In genomic region chr1:26490155-26490554, GRCh38 we compare ENCODE assay signal across 23 cellular contexts. TPM values are rescaled to one million over a fixed set of nuclear protein-coding genes. Genes with fewer than 3 reads are reported as not detected.
DNase-seq lines count a peak whose midpoint lies in the region; ATAC-seq, FAIRE-seq and TF ChIP-seq lines count a peak whose summit lies in the region.
"Had no signal": no experiment of that assay in that cellular context is flagged by ENCODE, and none has a peak within 500 bp of the region (broad histone marks: within the 10 kb centered on the region; RNA-seq: fewer than 3 reads in every experiment).

No MANE protein-coding gene starts in this region.

- H3K18ac ChIP-seq in neuronal stem cell (ENCODE audit: low read length), result no peak overlapping the region

- intact Hi-C loops in HepG2 (cut with micrococcal nuclease; ENCODE audit: unreplicated experiment), result no loop called here
- intact Hi-C loops in right lobe of liver (cut with DNase I), result no loop called here

- no TSS peak for BruUV-seq in HepG2 (replicated peaks; lab: Mats Ljungman, UMichigan)

- H2BK15ac ChIP-seq in neuronal stem cell (ENCODE audit: low read length), result no peak overlapping the region

- H3K36me3 ChIP-seq in HepG2 (replicated peaks in 1 of 2; ENCODE audit: control insufficient read depth in 1 of 2, insufficient read depth in 2 of 2, low read length in 2 of 2) (no peaks in the 10 kb centered on the region), right lobe of liver (no peaks in the 10 kb centered on the region), neuronal stem cell (replicated peaks in 1 of 2; ENCODE audit: control insufficient read depth in 2 of 2, insufficient read depth in 2 of 2, low read length in 2 of 2) (no peaks in the 10 kb centered on the region)
- H3K36me3 ChIP-seq: BLaER1 had no signal

- TF ChIP-seq POLR2A in HepG2 (IDR thresholded peaks at IDR 0.05; ENCODE audit: insufficient read depth in 1 of 2, low read depth in 2 of 2, low read length in 2 of 2) (no peak), right lobe of liver (IDR thresholded peaks at IDR 0.05) (no peak)

- no peak overlapping the region for H2BK5ac ChIP-seq in neuronal stem cell (ENCODE audit: low read length)

- in situ Hi-C loops in HepG2 (cut with HindIII; ENCODE audit: extremely low pct_ligation_motif_present, low pct_unique_long_range_greater_than_20kb), result no loop called here

- TF ChIP-seq EP300 in HepG2 (IDR thresholded peaks at IDR 0.05; ENCODE audit: low read depth in 2 of 2, low read length in 2 of 2) (no peak), HepG2 (CRISPR knock-in tag; IDR thresholded peaks at IDR 0.05; ENCODE audit: borderline replicate concordance) (no peak)

- peak overlapping the region; percentile 26 for H3K23ac ChIP-seq in neuronal stem cell (ENCODE audit: low read depth, low read length, poor library complexity)

- no peaks in the 10 kb centered on the region for H3K9me3 Mint-ChIP-seq in WTC11
- H3K9me3 Mint-ChIP-seq: CD4-positive, CD25-positive, alpha-beta regulatory T cell; CD8-positive, alpha-beta T cell had no signal

- POLR2A ChIA-PET in HepG2 (lab: Yijun Ruan, JAX), result interaction anchor here (1.4 kb wide), 1 partner anchor 10 kb away, joined by 7 read pairs; no protein-coding TSS in a partner anchor
- POLR2A ChIA-PET in WTC11 (lab: Charles Lee), result interaction anchor here (1.8 kb wide), 1 partner anchor 13 kb away, joined by 3 read pairs; no protein-coding TSS in a partner anchor

- no peaks in the 10 kb centered on the region for H4K20me1 ChIP-seq in HepG2 (ENCODE audit: insufficient read depth, low read length)
- H4K20me1 ChIP-seq: BLaER1 had no signal

- CTCF ChIA-PET in HepG2 (lab: Yijun Ruan, JAX; ENCODE audit: low intra/inter-chr PET ratio, low total read pairs) (no interaction called here), WTC11 (lab: Charles Lee) (interaction anchor here (1.0 to 3.3 kb wide), 4 partner anchors 10 to 49 kb away, joined by 3 to 25 read pairs (median 6); no protein-coding TSS in a partner anchor)

- no peak overlapping the region for H3K4ac ChIP-seq in neuronal stem cell (ENCODE audit: low read length)

- no peak overlapping the region for H3K27ac Mint-ChIP-seq in WTC11
- H3K27ac Mint-ChIP-seq: B cell; CD4-positive, CD25-positive, alpha-beta regulatory T cell; CD8-positive, alpha-beta T cell had no signal

- H3K27me3 ChIP-seq in HepG2 (ENCODE audit: control insufficient read depth in 1 of 2, insufficient read depth in 2 of 2, low read length in 2 of 2) (no peaks in the 10 kb centered on the region; a peak in 2 of 5 replicates), right lobe of liver (no peaks in the 10 kb centered on the region), neuronal stem cell (ENCODE audit: control insufficient read depth in 3 of 3, insufficient read depth in 3 of 3, low read depth in 1 of 3, low read length in 3 of 3) (peaks cover 0 to 3% (median 0%) of the 10 kb centered on the region in 3 experiments)
- H3K27me3 ChIP-seq: BLaER1 had no signal

- H3K79me2 ChIP-seq in HepG2 (ENCODE audit: insufficient read depth, low read length), result no peaks in the 10 kb centered on the region

- WGBS in HepG2 (ENCODE audit: low lambda C conversion rate), result 31% methylated on average over 3 of the region's 4 CpGs
- 73% methylated on average over 4 of the region's 4 CpGs for WGBS in right lobe of liver (ENCODE audit: insufficient coverage, low coverage, low lambda C conversion rate, missing lambda C conversion rate)
- WGBS in neuronal stem cell (ENCODE audit: extremely low coverage in 2 of 2, insufficient read length in 2 of 2, insufficient replicate concordance in 1 of 2), 2 donors, result no CpG with 5 or more reads among the region's 4 CpGs

- no peak for FAIRE-seq in HepG2 (lab: Jason Lieb, UNC)
- FAIRE-seq: A204.1, G401.6, GM19239, H1 had no signal

- no peak overlapping the region for H3K14ac ChIP-seq in neuronal stem cell (ENCODE audit: low read length)

- no peak for TF ChIP-seq CTCF in HepG2 (CRISPR knock-in tag; IDR thresholded peaks at IDR 0.05)
- TF ChIP-seq CTCF in right lobe of liver (IDR thresholded peaks at IDR 0.05), result no peak
- no peak for TF ChIP-seq CTCF in WTC11 (IDR thresholded peaks at IDR 0.05)
- TF ChIP-seq CTCF in foreskin fibroblast (IDR thresholded peaks at IDR 0.05; ENCODE audit: low read depth, low read length), result no peak

- H2AFZ ChIP-seq in HepG2 (ENCODE audit: low read length) (no peak overlapping the region), neuronal stem cell (ENCODE audit: low read length) (no peak overlapping the region)
- H2AFZ ChIP-seq: GM23248 had no signal

- H3K9ac ChIP-seq in HepG2 (ENCODE audit: insufficient read depth, low read depth, low read length) (no peak overlapping the region), neuronal stem cell (ENCODE audit: low read depth, low read length, poor library complexity) (peak overlapping the region; percentile 10)
- H3K9ac ChIP-seq: BLaER1, GM23248 had no signal

- H3K4me3 ChIP-seq in HepG2 (replicated peaks in 1 of 3; ENCODE audit: insufficient read depth in 1 of 3, low read depth in 2 of 3, low read length in 3 of 3) (no peak overlapping the region), right lobe of liver (no peak overlapping the region), neuronal stem cell (ENCODE audit: low read length in 2 of 2) (no peak overlapping the region), foreskin fibroblast (ENCODE audit: low read depth in 1 of 2, low read length in 2 of 2) (no peak overlapping the region)
- H3K4me3 ChIP-seq: BLaER1, GM23248 had no signal

- H3K27ac ChIP-seq in HepG2 (ENCODE audit: extremely low read length, insufficient read depth, low read length) (no peak overlapping the region), right lobe of liver (no peak overlapping the region), neuronal stem cell (replicated peaks; ENCODE audit: low read length) (no peak overlapping the region)
- H3K27ac ChIP-seq: 22Rv1, BLaER1, C4-2B, GM23248 had no signal

- H2BK12ac ChIP-seq in neuronal stem cell (ENCODE audit: low read length), result no peak overlapping the region

- no peak for TF ChIP-seq RAD21 in HepG2 (CRISPR knock-in tag; IDR thresholded peaks at IDR 0.05)

- no peaks in the 10 kb centered on the region for H3K79me1 ChIP-seq in neuronal stem cell (ENCODE audit: low read depth, low read length)

- H2BK120ac ChIP-seq in neuronal stem cell (ENCODE audit: low read depth, low read length), result no peak overlapping the region

- H3K4me3 Mint-ChIP-seq in WTC11, result no peak overlapping the region
- H3K4me3 Mint-ChIP-seq: B cell; CD4-positive, CD25-positive, alpha-beta regulatory T cell; CD8-positive, alpha-beta T cell had no signal

- ATAC-seq in HepG2 (no peak), right lobe of liver (no peak), WTC11 (peak; percentile 36; the same call in 1 of the 2 replicates)
- ATAC-seq: CD8-positive, alpha-beta T cell had no signal

- H3K4me1 Mint-ChIP-seq in WTC11, result no peaks in the 10 kb centered on the region

- H3K36me3 Mint-ChIP-seq in WTC11, result no peaks in the 10 kb centered on the region
- H3K36me3 Mint-ChIP-seq: CD4-positive, CD25-positive, alpha-beta regulatory T cell; CD8-positive, alpha-beta T cell had no signal

- no peaks in the 10 kb centered on the region for H3K27me3 Mint-ChIP-seq in WTC11 (ENCODE audit: low read depth)
- H3K27me3 Mint-ChIP-seq: B cell had no signal

- no peak for DNase-seq in HepG2 (ENCODE audit: low spot score)
- no peak for DNase-seq in right lobe of liver
- no peak for DNase-seq in WTC11 (ENCODE audit: low spot score)
- no peak for DNase-seq in neuronal stem cell (ENCODE audit: low spot score)
- DNase-seq in foreskin fibroblast, result no peak
- no peak for DNase-seq in NCI-H2029 (lab: John Stamatoyannopoulos, UW)
- no peak for DNase-seq in anterior cingulate cortex (lab: John Stamatoyannopoulos, UW)
- DNase-seq: Caco-2; CD4-positive, CD25-positive, alpha-beta regulatory T cell; CD8-positive, alpha-beta T cell; DMS153; DND-41; GM23248; H7; HCEC 1CT had no signal

- H3K4me2 ChIP-seq in HepG2 (ENCODE audit: low read depth, low read length) (no peak overlapping the region), neuronal stem cell (ENCODE audit: insufficient read depth, low read length, poor library complexity, severe bottlenecking) (no peak overlapping the region)
- H3K4me2 ChIP-seq: BLaER1 had no signal

- no peak overlapping the region for H4K91ac ChIP-seq in neuronal stem cell (ENCODE audit: low read depth, low read length, poor library complexity)

- no peak overlapping the region for H4K8ac ChIP-seq in neuronal stem cell (ENCODE audit: low read depth, low read length)

- peak overlapping the region; percentile 23 for H2AK5ac ChIP-seq in neuronal stem cell (ENCODE audit: low read depth, low read length)

- H3K4me1 ChIP-seq in HepG2 (ENCODE audit: insufficient read depth, low read length), result peaks cover 22% of the 10 kb centered on the region; the same call in 1 of the 2 replicates
- H3K4me1 ChIP-seq in right lobe of liver, result no peaks in the 10 kb centered on the region
- peaks cover 0 to 3% of the 10 kb centered on the region in 2 donors for H3K4me1 ChIP-seq in neuronal stem cell (ENCODE audit: control insufficient read depth in 2 of 2, insufficient read depth in 1 of 2, low read depth in 1 of 2, low read length in 2 of 2)
- H3K4me1 ChIP-seq: BLaER1, Caco-2 had no signal

- no peaks in the 10 kb centered on the region for H3K9me3 ChIP-seq in HepG2 (ENCODE audit: low read length)
- H3K9me3 ChIP-seq in right lobe of liver, result no peaks in the 10 kb centered on the region
- H3K9me3 ChIP-seq in neuronal stem cell (replicated peaks in 1 of 2; ENCODE audit: control insufficient read depth in 2 of 2, insufficient read depth in 1 of 2, low read depth in 1 of 2, low read length in 2 of 2), result no peaks in the 10 kb centered on the region
- H3K9me3 ChIP-seq: BLaER1, Caco-2 had no signal

RNA-seq across cellular contexts. Expression of gene HMGN2, which starts 17.9 kb away (rescaled TPM):
- 343 and 366 TPM in 2 replicates for total RNA-seq in HepG2 (2016; rRNA removed; fragmentation: Illumina TruSeq; extraction: Trizol)
- 106 and 134 TPM in 2 replicates for total RNA-seq in HepG2 (2016; cell fraction: cytosol; rRNA removed; fragmentation: Illumina TruSeq; extraction: Trizol; ENCODE audit: low read depth)
- 330 and 394 TPM in 2 replicates for total RNA-seq in HepG2 (2016; cell fraction: insoluble cytoplasmic fraction; rRNA removed; fragmentation: Illumina TruSeq; extraction: Trizol)
- 252 and 289 TPM in 2 replicates for total RNA-seq in HepG2 (2016; cell fraction: membrane; rRNA removed; fragmentation: Illumina TruSeq; extraction: Trizol)
- 211 and 250 TPM in 2 replicates for total RNA-seq in HepG2 (2016; cell fraction: nucleus; rRNA removed; fragmentation: Illumina TruSeq; extraction: Trizol)
- polyA plus RNA-seq in HepG2 (2011; rRNA removed), result 40.5 and 63.4 TPM in 2 replicates
- polyA plus RNA-seq in HepG2 (2011; cell fraction: cytosol; rRNA removed), result 39.3 and 41.3 TPM in 2 replicates
- 64.0 and 72.1 TPM in 2 replicates for polyA plus RNA-seq in HepG2 (2011; cell fraction: nucleus; rRNA removed)
- 76.3 and 137 TPM in 2 replicates for polyA plus RNA-seq in HepG2 (2012)
- 124 and 165 TPM in 2 replicates for polyA plus RNA-seq in HepG2 (2016; cell fraction: cytosol; fragmentation: Illumina TruSeq; extraction: Trizol; ENCODE audit: low read depth)
- polyA plus RNA-seq in HepG2 (2016; cell fraction: insoluble cytoplasmic fraction; fragmentation: Illumina TruSeq; extraction: Trizol; ENCODE audit: low read depth), result 554 and 565 TPM in 2 replicates
- 241 and 288 TPM in 2 replicates for polyA plus RNA-seq in HepG2 (2016; cell fraction: membrane; fragmentation: Illumina TruSeq; extraction: Trizol; ENCODE audit: low read depth)
- 428 and 433 TPM in 2 replicates for polyA plus RNA-seq in HepG2 (2016; cell fraction: nucleus; fragmentation: Illumina TruSeq; extraction: Trizol; ENCODE audit: insufficient read depth, low read depth)
- 13.9 and 49.7 TPM in 2 replicates for polyA minus RNA-seq in HepG2 (2011; rRNA and poly(A)+ RNA removed; ENCODE audit: low replicate concordance)
- 13.2 and 16.1 TPM in 2 replicates for polyA minus RNA-seq in HepG2 (2011; cell fraction: cytosol; rRNA and poly(A)+ RNA removed)
- 61.7 and 80.5 TPM in 2 replicates for polyA minus RNA-seq in HepG2 (2011; cell fraction: nucleus; rRNA and poly(A)+ RNA removed)
- 10 to 100 TPM; 64.1 to 99.6 (median 83.6) TPM for total RNA-seq in right lobe of liver
- total RNA-seq in WTC11 (2021), result 374 to 414 TPM (median 379 TPM) in 3 replicates
- 1,368 TPM for polyA plus RNA-seq in neuronal stem cell (2013, experiment 1 of 2)
- 1,337 TPM for polyA plus RNA-seq in neuronal stem cell (2013, experiment 2 of 2)

RNA-seq across cellular contexts. Expression of gene RPS6KA1, which starts 39.4 kb away (rescaled TPM):
- total RNA-seq in HepG2 (2016; rRNA removed; fragmentation: Illumina TruSeq; extraction: Trizol) (24.0 and 24.2 TPM in 2 replicates), right lobe of liver (10 to 100 TPM in 4 of 6 experiments, 1 to 10 TPM in 2; 6.2 to 42.6 (median 20.9) TPM), WTC11 (2021) (55.6 to 65.5 TPM (median 57.7 TPM) in 3 replicates)
- 6.4 and 8.1 TPM in 2 replicates for total RNA-seq in HepG2 (2016; cell fraction: cytosol; rRNA removed; fragmentation: Illumina TruSeq; extraction: Trizol; ENCODE audit: low read depth)
- total RNA-seq in HepG2 (2016; cell fraction: insoluble cytoplasmic fraction; rRNA removed; fragmentation: Illumina TruSeq; extraction: Trizol), result 23.3 and 24.8 TPM in 2 replicates
- 14.4 and 16.8 TPM in 2 replicates for total RNA-seq in HepG2 (2016; cell fraction: membrane; rRNA removed; fragmentation: Illumina TruSeq; extraction: Trizol)
- 17.9 and 19.0 TPM in 2 replicates for total RNA-seq in HepG2 (2016; cell fraction: nucleus; rRNA removed; fragmentation: Illumina TruSeq; extraction: Trizol)
- polyA plus RNA-seq in HepG2 (2011; rRNA removed), result 19.6 and 22.1 TPM in 2 replicates
- polyA plus RNA-seq in HepG2 (2011; cell fraction: cytosol; rRNA removed), result 15.0 and 20.1 TPM in 2 replicates
- 28.9 and 37.3 TPM in 2 replicates for polyA plus RNA-seq in HepG2 (2011; cell fraction: nucleus; rRNA removed)
- 14.7 and 15.4 TPM in 2 replicates for polyA plus RNA-seq in HepG2 (2012)
- polyA plus RNA-seq in HepG2 (2016; cell fraction: cytosol; fragmentation: Illumina TruSeq; extraction: Trizol; ENCODE audit: low read depth), result 4.1 and 4.3 TPM in 2 replicates
- 20.9 and 24.6 TPM in 2 replicates for polyA plus RNA-seq in HepG2 (2016; cell fraction: insoluble cytoplasmic fraction; fragmentation: Illumina TruSeq; extraction: Trizol; ENCODE audit: low read depth)
- 10.2 and 12.6 TPM in 2 replicates for polyA plus RNA-seq in HepG2 (2016; cell fraction: membrane; fragmentation: Illumina TruSeq; extraction: Trizol; ENCODE audit: low read depth)
- polyA plus RNA-seq in HepG2 (2016; cell fraction: nucleus; fragmentation: Illumina TruSeq; extraction: Trizol; ENCODE audit: insufficient read depth, low read depth), result 28.1 and 28.2 TPM in 2 replicates
- polyA minus RNA-seq in HepG2 (2011; rRNA and poly(A)+ RNA removed; ENCODE audit: low replicate concordance), result 43.2 and 122 TPM in 2 replicates
- 22.6 TPM in 2 replicates for polyA minus RNA-seq in HepG2 (2011; cell fraction: cytosol; rRNA and poly(A)+ RNA removed)
- 18.8 and 26.6 TPM in 2 replicates for polyA minus RNA-seq in HepG2 (2011; cell fraction: nucleus; rRNA and poly(A)+ RNA removed)
- polyA plus RNA-seq in neuronal stem cell (2013, experiment 1 of 2), result 22.7 TPM
- 22.0 TPM for polyA plus RNA-seq in neuronal stem cell (2013, experiment 2 of 2)

RNA-seq across cellular contexts. Expression of gene DHDDS, which starts 58.0 kb away (rescaled TPM):
- total RNA-seq in HepG2 (2016; rRNA removed; fragmentation: Illumina TruSeq; extraction: Trizol) (26.5 and 28.3 TPM in 2 replicates), right lobe of liver (10 to 100 TPM; 20.0 to 48.6 (median 24.9) TPM), WTC11 (2021) (44.9 to 55.4 TPM (median 47.1 TPM) in 3 replicates)
- 7.6 and 8.2 TPM in 2 replicates for total RNA-seq in HepG2 (2016; cell fraction: cytosol; rRNA removed; fragmentation: Illumina TruSeq; extraction: Trizol; ENCODE audit: low read depth)
- 25.2 and 29.1 TPM in 2 replicates for total RNA-seq in HepG2 (2016; cell fraction: insoluble cytoplasmic fraction; rRNA removed; fragmentation: Illumina TruSeq; extraction: Trizol)
- total RNA-seq in HepG2 (2016; cell fraction: membrane; rRNA removed; fragmentation: Illumina TruSeq; extraction: Trizol), result 8.7 and 10.1 TPM in 2 replicates
- total RNA-seq in HepG2 (2016; cell fraction: nucleus; rRNA removed; fragmentation: Illumina TruSeq; extraction: Trizol), result 24.6 and 27.6 TPM in 2 replicates
- 18.3 and 18.9 TPM in 2 replicates for polyA plus RNA-seq in HepG2 (2011; rRNA removed)
- 16.7 and 17.2 TPM in 2 replicates for polyA plus RNA-seq in HepG2 (2011; cell fraction: cytosol; rRNA removed)
- 34.7 and 40.5 TPM in 2 replicates for polyA plus RNA-seq in HepG2 (2011; cell fraction: nucleus; rRNA removed)
- 15.5 and 18.2 TPM in 2 replicates for polyA plus RNA-seq in HepG2 (2012)
- 2.9 TPM in 2 replicates for polyA plus RNA-seq in HepG2 (2016; cell fraction: cytosol; fragmentation: Illumina TruSeq; extraction: Trizol; ENCODE audit: low read depth)
- 21.6 and 26.2 TPM in 2 replicates for polyA plus RNA-seq in HepG2 (2016; cell fraction: insoluble cytoplasmic fraction; fragmentation: Illumina TruSeq; extraction: Trizol; ENCODE audit: low read depth)
- polyA plus RNA-seq in HepG2 (2016; cell fraction: membrane; fragmentation: Illumina TruSeq; extraction: Trizol; ENCODE audit: low read depth), result 5.2 and 5.5 TPM in 2 replicates
- 36.9 and 42.9 TPM in 2 replicates for polyA plus RNA-seq in HepG2 (2016; cell fraction: nucleus; fragmentation: Illumina TruSeq; extraction: Trizol; ENCODE audit: insufficient read depth, low read depth)
- 29.3 and 39.0 TPM in 2 replicates for polyA minus RNA-seq in HepG2 (2011; rRNA and poly(A)+ RNA removed; ENCODE audit: low replicate concordance)
- 9.5 and 12.6 TPM in 2 replicates for polyA minus RNA-seq in HepG2 (2011; cell fraction: cytosol; rRNA and poly(A)+ RNA removed)
- 49.0 and 50.6 TPM in 2 replicates for polyA minus RNA-seq in HepG2 (2011; cell fraction: nucleus; rRNA and poly(A)+ RNA removed)
- 20.8 TPM for polyA plus RNA-seq in neuronal stem cell (2013, experiment 1 of 2)
- polyA plus RNA-seq in neuronal stem cell (2013, experiment 2 of 2), result 20.2 TPM
